ENCODE assay signal across 1 cellular context in genomic region chr19:2061093-2061935, GRCh38.
A peak's percentile ranks its signal among the peaks of the same experiment; 100 is the strongest.
TF ChIP-seq lines count a peak whose summit lies in the region.

No MANE protein-coding gene starts in this region.

TF ChIP-seq in K562, 482 proteins besides CTCF, POLR2A, EP300 and RAD21 (continued from another document and continues in another):
- TF ChIP-seq ZNF609 (CRISPR knock-in tag; IDR thresholded peaks at IDR 0.05; ENCODE audit: borderline replicate concordance) (peak; percentile 85; the same call in 1 of the 2 replicates), NFIX (CRISPR knock-in tag; IDR thresholded peaks at IDR 0.05; ENCODE audit: low read depth) (no peak), NR2C1 (IDR thresholded peaks at IDR 0.05) (no peak), NR2C1 (tag; IDR thresholded peaks at IDR 0.05) (peak; percentile 52), CHCHD3 (CRISPR knock-in tag; IDR thresholded peaks at IDR 0.05) (peak; percentile 79; the same call in 1 of the 2 replicates), DLX4 (CRISPR knock-in tag; IDR thresholded peaks at IDR 0.05) (no peak), NBN (IDR thresholded peaks at IDR 0.05; ENCODE audit: low read depth) (no peak; the same call in 1 of the 2 replicates), GABPA (tag; conservative IDR thresholded peaks at IDR 0.05; ENCODE audit: low read depth) (no peak; the same call in 1 of the 2 replicates), SRSF1 (IDR thresholded peaks at IDR 0.05; ENCODE audit: low read depth, low read length) (no peak), ZBTB5 (IDR thresholded peaks at IDR 0.05) (no peak), TCFL5 (CRISPR knock-in tag; conservative IDR thresholded peaks at IDR 0.05) (no peak), NR2F6 (CRISPR knock-in tag; IDR thresholded peaks at IDR 0.05) (no peak), IRF1 (CRISPR knock-in tag; IDR thresholded peaks at IDR 0.05; ENCODE audit: borderline replicate concordance) (no peak), ZC3H11A (IDR thresholded peaks at IDR 0.05; ENCODE audit: low read depth, low read length) (no peak), MCM5 (IDR thresholded peaks at IDR 0.05; ENCODE audit: low read depth) (no peak), CSDE1 (IDR thresholded peaks at IDR 0.05) (peak in 1 of 2 experiments; percentile 74; a peak in 2 of 4 replicates), MCM3 (IDR thresholded peaks at IDR 0.05) (no peak), ZKSCAN8 (CRISPR knock-in tag; IDR thresholded peaks at IDR 0.05) (no peak), MGA (IDR thresholded peaks at IDR 0.05) (no peak; the same call in none of the 2 replicates), MAX (CRISPR knock-in tag; IDR thresholded peaks at IDR 0.05) (peak; percentile 71), ZNF184 (CRISPR knock-in tag; IDR thresholded peaks at IDR 0.05) (no peak), ZNF639 (CRISPR knock-in tag; conservative IDR thresholded peaks at IDR 0.05 in 1 of 2, IDR thresholded peaks at IDR 0.05 in 1 of 2) (peak in 1 of 2 experiments; percentile 90; a peak in 2 of 4 replicates), UBTF (IDR thresholded peaks at IDR 0.05; ENCODE audit: borderline replicate concordance in 1 of 2, low read depth in 2 of 2, low read length in 2 of 2) (peak in 1 of 2 experiments; percentile 79; a peak in 1 of 4 replicates), TCF7 (IDR thresholded peaks at IDR 0.05; ENCODE audit: borderline replicate concordance) (no peak), RBM22 (IDR thresholded peaks at IDR 0.05; ENCODE audit: low read depth, low read length, poor library complexity, severe bottlenecking) (peak; percentile 99), HMG20A (CRISPR knock-in tag; conservative IDR thresholded peaks at IDR 0.05) (no peak), SRSF3 (IDR thresholded peaks at IDR 0.05; ENCODE audit: insufficient read depth, low read length) (0 out of 2 replicates have a peak, but pooled peaks have one; percentile 12), ILK (tag; IDR thresholded peaks at IDR 0.05; ENCODE audit: borderline replicate concordance, low read depth) (no peak), CEBPB (tag; IDR thresholded peaks at IDR 0.05) (peak; percentile 77), TSC22D4 (tag; IDR thresholded peaks at IDR 0.05) (no peak)
